ENCODE assay signal across 8 cellular contexts in the genomic region with DNA sequence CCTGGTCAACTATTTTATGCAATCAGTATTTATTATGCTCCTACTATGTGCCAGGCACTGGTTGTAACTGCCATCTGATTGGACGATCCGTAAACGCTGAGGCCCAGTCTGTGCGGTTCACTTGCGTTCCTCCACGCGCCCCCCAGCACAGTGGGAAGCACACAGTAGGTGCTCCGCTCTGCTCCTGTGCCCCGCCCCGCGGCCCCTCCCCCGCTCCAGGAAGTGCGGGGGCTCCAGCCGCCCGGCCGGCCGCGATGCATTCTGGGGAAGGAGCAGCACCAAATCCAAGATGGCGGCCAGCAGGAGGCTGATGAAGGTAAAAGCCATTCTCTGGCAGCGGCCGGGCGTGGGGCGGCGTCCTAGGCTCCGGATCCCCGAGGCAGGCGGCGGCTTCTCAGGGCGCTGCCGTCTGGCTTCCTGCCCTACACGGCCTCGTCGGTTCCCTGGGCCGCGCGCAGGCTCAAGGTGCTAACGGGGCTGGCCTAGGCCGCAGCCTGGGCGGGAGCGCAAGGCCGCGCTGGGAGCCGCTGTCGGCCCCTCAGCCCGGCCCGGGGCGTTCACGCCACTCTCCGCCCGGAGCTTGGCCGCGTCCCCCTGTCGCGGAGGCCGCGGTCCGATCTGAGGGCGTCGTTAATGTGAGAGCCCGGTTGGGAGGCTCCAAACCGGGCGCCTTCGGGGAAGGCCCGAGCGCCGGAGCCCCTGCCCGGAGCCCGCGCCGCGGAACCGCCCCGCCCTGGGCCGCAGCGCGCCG. TPM values are rescaled to one million over a fixed set of nuclear protein-coding genes. Genes with fewer than 3 reads are reported as not detected.
DNase-seq lines count a peak whose midpoint lies in the region; ATAC-seq, FAIRE-seq and TF ChIP-seq lines count a peak whose summit lies in the region.

A gene (plus strand): TSS at position 259 of the 751 bp plus-strand sequence. CDS start 31 bp downstream, at position 290.

- H3K36me3 ChIP-seq in bronchial epithelial cell (ENCODE audit: control insufficient read depth, insufficient read depth, low read length) (peaks cover 4% of the 10 kb centered on the region), small intestine (ENCODE audit: control insufficient read depth in 2 of 2, insufficient read depth in 2 of 2, low read length in 2 of 2) (no peaks in the 10 kb centered on the region)

- 0 to 1% (median 1%) methylated on average over 48 to 77 of the region's 77 CpGs for WGBS in small intestine, 3 donors

- H3K27me3 ChIP-seq in bronchial epithelial cell (ENCODE audit: control insufficient read depth, insufficient read depth, low read length) (no peaks in the 10 kb centered on the region), small intestine (ENCODE audit: control insufficient read depth in 2 of 2, insufficient read depth in 2 of 2, low read length in 2 of 2) (no peaks in the 10 kb centered on the region)

- peak within 1 kb of the TSS; percentile 95 to 96 for H3K27ac ChIP-seq in small intestine (ENCODE audit: low read depth in 1 of 2, low read length in 1 of 2)

- no peak for ATAC-seq in GM18868 (IDR thresholded peaks at IDR 0.05; ENCODE audit: unreplicated experiment)

- H3K4me1 ChIP-seq in small intestine (ENCODE audit: control insufficient read depth in 2 of 2, insufficient read depth in 1 of 2, low read depth in 1 of 2, low read length in 1 of 2): peaks cover 0 to 15% of the 10 kb centered on the region in 2 donors

- DNase-seq in Daoy (ENCODE audit: low read depth) (peak; percentile 86), HFF-Myc (ENCODE audit: extremely low read depth, low read depth) (peak; percentile 17), NCI-H2171 treated with DMSO at 0.1 percent for 48 hours (lab: John Stamatoyannopoulos, UW) (peak; percentile 67), bronchial epithelial cell (ENCODE audit: low read depth) (peak; percentile 48), iPS-NIHi7 (ENCODE audit: extremely low spot score) (peak; percentile 93), small intestine (peak; percentile 83)
- DNase-seq in activated CD4-positive, CD25-positive, alpha-beta regulatory T cell (lab: John Stamatoyannopoulos, UW): peak; percentile 61 to 74 (median 68)

- no peak for TF ChIP-seq CTCF in HFF-Myc (IDR thresholded peaks at IDR 0.05; ENCODE audit: low read depth, low read length, missing control alignments)
- no peak for TF ChIP-seq CTCF in bronchial epithelial cell (IDR thresholded peaks at IDR 0.05; ENCODE audit: insufficient read depth, low read length, severe bottlenecking)

- FAIRE-seq in bronchial epithelial cell (lab: Jason Lieb, UNC): no peak
- no peak for FAIRE-seq in small intestine (lab: Jason Lieb, UNC)

- H3K9me3 ChIP-seq in small intestine (ENCODE audit: control insufficient read depth, low read depth): no peaks in the 10 kb centered on the region

- H3K4me3 ChIP-seq in HFF-Myc (replicated peaks; ENCODE audit: low read depth, low read length) (peak within 1 kb of the TSS; percentile 95), bronchial epithelial cell (ENCODE audit: low read depth, low read length) (peak within 1 kb of the TSS; percentile 82), small intestine (ENCODE audit: low read depth in 1 of 2, low read length in 2 of 2) (peak within 1 kb of the TSS; percentile 90 to 96)

RNA-seq across cellular contexts. Expression of the gene that starts here (rescaled TPM):
- 62.9 and 69.3 TPM in 2 replicates for total RNA-seq in Daoy (2014; rRNA removed; shearing (Covaris generic))
- 14.7 and 23.3 TPM in 2 replicates for total RNA-seq in bronchial epithelial cell
- 10 to 100 TPM; 62.5 to 82.1 (median 67.0) TPM for polyA plus RNA-seq in small intestine

Comparison
In these comparisons a context has a peak if more than half of its experiments do, and no peak if none do; other contexts are left out.
1. DNase-seq: peak in every context shown above with its lines; median percentile 93 in iPS-NIHi7; 86 in Daoy; 83 in small intestine; 68 in activated CD4-positive, CD25-positive, alpha-beta regulatory T cell; 67 in NCI-H2171 treated with DMSO at 0.1 percent for 48 hours; 48 in bronchial epithelial cell; 17 in HFF-Myc.